In the genomic region with DNA sequence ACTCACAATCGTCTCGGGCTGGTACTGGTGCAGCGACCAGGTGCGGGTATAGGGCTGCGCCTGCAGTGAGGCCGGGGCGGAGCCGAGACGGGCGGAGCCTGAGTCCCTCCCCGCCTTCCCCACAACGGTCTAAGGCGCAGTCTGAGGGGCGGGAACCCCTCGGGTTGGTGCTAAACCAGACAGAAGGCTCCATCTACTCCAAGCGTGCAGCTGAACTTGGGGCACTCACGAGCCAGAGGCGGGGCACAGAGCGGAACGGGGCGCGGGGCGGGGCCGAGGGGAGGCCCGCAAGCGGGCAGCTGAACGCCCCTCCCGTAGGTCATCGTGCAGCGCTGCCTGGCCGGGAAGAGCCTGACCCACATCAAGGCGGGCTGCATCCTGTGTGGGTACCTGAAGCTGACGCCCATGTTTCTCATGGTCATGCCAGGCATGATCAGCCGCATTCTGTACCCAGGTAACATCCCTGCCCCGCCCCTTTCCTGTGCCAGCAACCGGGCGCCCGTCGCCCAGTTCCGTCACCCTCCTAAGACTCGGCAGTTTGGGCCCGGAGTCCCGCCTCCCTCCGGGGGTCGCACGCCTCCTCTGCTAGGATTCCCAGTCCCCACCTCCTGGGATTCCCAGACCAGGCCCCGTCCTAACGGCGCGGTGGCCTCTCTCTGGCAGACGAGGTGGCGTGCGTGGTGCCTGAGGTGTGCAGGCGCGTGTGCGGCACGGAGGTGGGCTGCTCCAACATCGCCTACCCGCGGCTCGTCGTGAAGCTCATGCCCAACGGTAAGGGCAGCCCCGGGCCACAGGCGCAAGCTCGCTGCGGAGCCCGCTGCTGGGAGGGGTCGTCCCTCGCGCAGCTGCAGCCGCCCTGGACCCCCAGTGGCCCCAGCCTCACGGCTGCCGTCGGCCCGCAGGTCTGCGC, we compare ENCODE assay signal across 8 cellular contexts. TPM values are rescaled to one million over a fixed set of nuclear protein-coding genes. Genes with fewer than 3 reads are reported as not detected.
A peak's percentile ranks its signal among the peaks of the same experiment; 100 is the strongest.
DNase-seq lines count a peak whose midpoint lies in the region; ATAC-seq and TF ChIP-seq lines count a peak whose summit lies in the region.

No MANE protein-coding gene starts in this region.

- peak; percentile 57 for DNase-seq in Caki2 (ENCODE audit: low read depth)
- peak; percentile 57 to 81 (median 68) for DNase-seq in T-cell
- no peak for DNase-seq in astrocyte of the cerebellum (ENCODE audit: low read depth)
- DNase-seq in stimulated activated CD4-positive, alpha-beta T cell treated with anti-CD3 and anti-CD28 coated beads, Interleukin-12 subunit alpha, Interleukin-12 subunit beta, amount 100 ng/mL, for 48 hours (ENCODE audit: low read depth in 2 of 3, low spot score in 1 of 3): peak in 2 of 3 donors; percentile 39 to 46
- no peak for DNase-seq in T1000 (lab: John Stamatoyannopoulos, UW)

- H3K27me3 Mint-ChIP-seq in T-cell: no peaks in the 10 kb centered on the region

- no peaks in the 10 kb centered on the region for H3K9me3 ChIP-seq in HUES6 (ENCODE audit: control insufficient read depth, insufficient read depth, low read depth, low read length)
- no peaks in the 10 kb centered on the region for H3K9me3 ChIP-seq in iPS-20b (ENCODE audit: insufficient read depth, low read depth, low read length)

- peaks cover 25% of the 10 kb centered on the region for H3K36me3 ChIP-seq in HUES6 (ENCODE audit: control insufficient read depth, insufficient read depth, low read length)
- no peaks in the 10 kb centered on the region for H3K36me3 ChIP-seq in iPS-20b (ENCODE audit: insufficient read depth, low read depth, low read length)

- ATAC-seq in GM19468 (IDR thresholded peaks at IDR 0.05; ENCODE audit: extremely low read depth, unreplicated experiment) (peak; percentile 87), T-cell (replicated peaks in 1 of 4) (peak; percentile 84 to 90 (median 88))

- H3K4me1 ChIP-seq in HUES6 (ENCODE audit: control insufficient read depth, insufficient read depth, low read length) (peaks cover 13% of the 10 kb centered on the region), iPS-20b (ENCODE audit: insufficient read depth, low read length) (no peaks in the 10 kb centered on the region; the same call in 1 of the 2 replicates)

- H3K4me1 Mint-ChIP-seq in T-cell: peaks cover 10 to 19% (median 15%) of the 10 kb centered on the region in 3 donors

- peak overlapping the region; percentile 21 for H3K9ac ChIP-seq in HUES6 (ENCODE audit: low read length)
- H3K9ac ChIP-seq in iPS-20b (ENCODE audit: low read depth, low read length): peak overlapping the region; percentile 15; the same call in 1 of the 2 replicates

- peak overlapping the region; percentile 83 to 91 for H3K27ac Mint-ChIP-seq in T-cell

- CTCF ChIA-PET in T-cell (lab: Charles Lee): interaction anchor here in 1 of 2 donors (0.5 to 0.6 kb wide), 2 partner anchors 29 to 1395 kb away, joined by 3 read pairs; a partner anchor contains a TSS

- H3K36me3 Mint-ChIP-seq in T-cell: peaks cover 4% of the 10 kb centered on the region

- no peak for TF ChIP-seq CTCF in astrocyte of the cerebellum (IDR thresholded peaks at IDR 0.05; ENCODE audit: low read depth, low read length, missing control alignments)

- H3K4me3 Mint-ChIP-seq in T-cell: peak overlapping the region; percentile 88 to 92 (median 90)

- H3K9me3 Mint-ChIP-seq in T-cell: no peaks in the 10 kb centered on the region

- peaks cover 73% of the 10 kb centered on the region for H3K27me3 ChIP-seq in HUES6 (ENCODE audit: control insufficient read depth, insufficient read depth, low read length)
- H3K27me3 ChIP-seq in iPS-20b (ENCODE audit: insufficient read depth, low read length): peaks cover 65% of the 10 kb centered on the region

- in situ Hi-C loops in Caki2 (cut with HindIII; ENCODE audit: low pct_unique_long_range_greater_than_20kb, low sequenced_read_pairs) (no loop called here), astrocyte of the cerebellum (cut with HindIII; ENCODE audit: low sequenced_read_pairs) (no loop called here)

- H3K27ac ChIP-seq in HUES6 (ENCODE audit: low read depth, low read length) (no peak overlapping the region), iPS-20b (ENCODE audit: low read length) (no peak overlapping the region)

- POLR2A ChIA-PET in T-cell (lab: Charles Lee): no interaction called here

- peak overlapping the region; percentile 74 for H3K4me3 ChIP-seq in HUES6 (ENCODE audit: low read depth, low read length)
- H3K4me3 ChIP-seq in astrocyte of the cerebellum (ENCODE audit: low read depth, low read length): peak overlapping the region; percentile 48
- peak overlapping the region; percentile 72 for H3K4me3 ChIP-seq in iPS-20b (ENCODE audit: low read length)

RNA-seq across cellular contexts. Expression of a gene that starts 5.1 kb away (rescaled TPM):
- not detected in 2 replicates for total RNA-seq in Caki2 (2014; rRNA removed; shearing (Covaris generic); ENCODE audit: low replicate concordance)
- 1 to 10 TPM; 2.6 to 4.2 (median 3.2) TPM for total RNA-seq in T-cell

RNA-seq across cellular contexts. Expression of a gene that starts 16.0 kb away (rescaled TPM):
- total RNA-seq in Caki2 (2014; rRNA removed; shearing (Covaris generic); ENCODE audit: low replicate concordance): 12.5 and 20.3 TPM in 2 replicates
- total RNA-seq in T-cell: 1 to 10 TPM in 1 of 5 donors, under 1 TPM in 4; 0.40 to 1.1 (median 0.72) TPM

RNA-seq across cellular contexts. Expression of a gene that starts 20.2 kb away (rescaled TPM):
- total RNA-seq in Caki2 (2014; rRNA removed; shearing (Covaris generic); ENCODE audit: low replicate concordance): 67.2 and 69.2 TPM in 2 replicates
- total RNA-seq in T-cell: 100 to 1,000 TPM in 3 of 5 donors, 10 to 100 TPM in 2; 65.4 to 125 (median 107) TPM

RNA-seq across cellular contexts. Expression of a gene that starts 28.7 kb away (rescaled TPM):
- 19.3 and 22.5 TPM in 2 replicates for total RNA-seq in Caki2 (2014; rRNA removed; shearing (Covaris generic); ENCODE audit: low replicate concordance)
- total RNA-seq in T-cell: 10 to 100 TPM in 3 of 5 donors, 1 to 10 TPM in 2; 9.3 to 16.6 (median 10.2) TPM

RNA-seq across cellular contexts. Expression of a gene that starts 39.7 kb away (rescaled TPM):
- not detected in 2 replicates for total RNA-seq in Caki2 (2014; rRNA removed; shearing (Covaris generic); ENCODE audit: low replicate concordance)
- total RNA-seq in T-cell: not detected

Comparison
In these comparisons a context has a peak if more than half of its experiments do, and no peak if none do; other contexts are left out.
1. DNase-seq: peak in Caki2 (single experiment), T-cell (34 of 34) and stimulated activated CD4-positive, alpha-beta T cell treated with anti-CD3 and anti-CD28 coated beads, Interleukin-12 subunit alpha, Interleukin-12 subunit beta, amount 100 ng/mL, for 48 hours (2 of 3); none in astrocyte of the cerebellum (single experiment) and T1000 (single experiment).
2. Peak in every context shown above with its lines, with median percentiles within 50 percentile points of each other: H3K4me3 ChIP-seq.